8 cellular contexts compared by ENCODE assay signal in the genomic region with DNA sequence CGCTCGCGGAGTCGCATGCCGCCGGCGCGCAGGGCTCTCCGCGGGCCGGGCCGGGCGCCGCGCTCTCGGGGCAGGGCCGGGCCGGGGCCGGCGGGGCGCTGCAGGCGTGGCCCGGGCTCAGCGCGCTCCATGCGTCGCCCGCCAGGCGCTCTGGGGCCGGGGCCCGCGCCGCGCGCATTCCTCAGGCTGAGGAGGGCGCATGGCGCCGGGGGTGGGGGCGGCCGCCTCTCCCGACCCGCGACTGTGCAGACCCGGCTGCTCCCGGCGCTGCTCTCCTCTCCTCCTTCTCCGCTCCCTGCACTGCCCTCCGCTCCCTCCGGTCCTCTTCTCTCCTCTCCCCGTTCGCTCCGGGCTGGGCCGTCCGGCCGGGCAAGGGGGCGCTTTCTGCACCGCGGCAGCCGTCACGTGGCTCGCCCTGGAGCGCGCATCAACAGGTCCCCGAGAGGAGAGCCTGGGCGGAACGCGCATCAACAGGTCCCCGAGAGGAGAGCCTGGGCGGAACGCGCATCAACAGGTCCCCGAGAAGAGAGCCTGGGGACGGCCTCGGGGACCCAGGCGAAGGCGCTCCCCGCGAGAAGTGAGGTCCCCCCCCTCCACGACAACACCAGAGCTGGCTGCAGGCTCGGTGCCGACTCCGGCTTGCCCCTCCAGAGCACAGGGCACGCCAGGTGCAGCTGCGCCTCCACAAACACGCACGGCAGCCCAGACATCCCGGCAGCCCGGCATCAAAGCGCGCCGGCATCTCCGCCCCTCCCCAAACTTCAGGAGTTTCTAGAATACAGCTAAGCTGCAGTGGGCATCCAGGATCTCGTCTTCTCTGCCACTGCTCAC. TPM values are rescaled to one million over a fixed set of nuclear protein-coding genes. Genes with fewer than 3 reads are reported as not detected.
DNase-seq lines count a peak whose midpoint lies in the region; ATAC-seq and TF ChIP-seq lines count a peak whose summit lies in the region.

No MANE protein-coding gene starts in this region.

- peak in 6 of 10 experiments; percentile 9 to 50 (median 22) for DNase-seq in CD4-positive, alpha-beta T cell
- peak; percentile 55 for DNase-seq in SW480 (ENCODE audit: low spot score)
- peak; percentile 35 for DNase-seq in endothelial cell (ENCODE audit: low spot score)
- DNase-seq in natural killer cell treated with Interleukin-12 subunit alpha and Interleukin-12 subunit beta and Interleukin-15 and Interleukin-18, amount 100 ng/mL, for 72 hours (ENCODE audit: low spot score) = no peak
- no peak for DNase-seq in vagina (ENCODE audit: extremely low spot score in 2 of 2)
- DNase-seq in NCI-H1048 (lab: John Stamatoyannopoulos, UW) = no peak
- no peak for DNase-seq in CD1c-positive myeloid dendritic cell (ENCODE audit: extremely low spot score)

- no peak for TF ChIP-seq CTCF in CD4-positive, alpha-beta T cell (IDR thresholded peaks at IDR 0.05)
- TF ChIP-seq CTCF in endothelial cell (IDR thresholded peaks at IDR 0.05; ENCODE audit: unreplicated experiment) (no peak), vagina (IDR thresholded peaks at IDR 0.05) (no peak)

- intact Hi-C loops in CD4-positive, alpha-beta T cell (cut with DNase I, micrococcal nuclease) = no loop called here
- intact Hi-C loops in vagina (cut with DNase I) = no loop called here

- peak overlapping the region; percentile 87 for H3K4me3 Mint-ChIP-seq in CD4-positive, alpha-beta T cell
- peak overlapping the region; percentile 88 for H3K4me3 Mint-ChIP-seq in endothelial cell (ENCODE audit: unreplicated experiment)
- peak overlapping the region; percentile 22 for H3K4me3 Mint-ChIP-seq in natural killer cell treated with Interleukin-12 subunit alpha and Interleukin-12 subunit beta and Interleukin-15 and Interleukin-18, amount 100 ng/mL, for 72 hours

- peak; percentile 75 for ATAC-seq in CD4-positive, alpha-beta T cell (ENCODE audit: poor library complexity)
- ATAC-seq in natural killer cell treated with Interleukin-12 subunit alpha and Interleukin-12 subunit beta and Interleukin-15 and Interleukin-18, amount 100 ng/mL, for 72 hours = peak; percentile 36 to 41
- ATAC-seq in GM21529 (IDR thresholded peaks at IDR 0.05; ENCODE audit: unreplicated experiment) = no peak

- H3K4me1 ChIP-seq in vagina = peaks cover 22% of the 10 kb centered on the region

- H3K4me3 ChIP-seq in vagina = peak overlapping the region; percentile 45 to 51

- no peaks in the 10 kb centered on the region for H3K36me3 Mint-ChIP-seq in CD4-positive, alpha-beta T cell (ENCODE audit: low read depth)
- H3K36me3 Mint-ChIP-seq in endothelial cell (ENCODE audit: low read depth, unreplicated experiment) = peaks cover 20% of the 10 kb centered on the region
- H3K36me3 Mint-ChIP-seq in natural killer cell treated with Interleukin-12 subunit alpha and Interleukin-12 subunit beta and Interleukin-15 and Interleukin-18, amount 100 ng/mL, for 72 hours = no peaks in the 10 kb centered on the region

- H3K9me3 ChIP-seq in CD4-positive, alpha-beta T cell (ENCODE audit: control insufficient read depth, low read length) = no peaks in the 10 kb centered on the region
- no peaks in the 10 kb centered on the region for H3K9me3 ChIP-seq in vagina

- no peak overlapping the region for H3K27ac Mint-ChIP-seq in CD4-positive, alpha-beta T cell
- no peak overlapping the region for H3K27ac Mint-ChIP-seq in endothelial cell (ENCODE audit: unreplicated experiment)
- H3K27ac Mint-ChIP-seq in natural killer cell treated with Interleukin-12 subunit alpha and Interleukin-12 subunit beta and Interleukin-15 and Interleukin-18, amount 100 ng/mL, for 72 hours = no peak overlapping the region

- CTCF ChIA-PET in CD4-positive, alpha-beta T cell (lab: Charles Lee) = no interaction called here

- H3K27me3 ChIP-seq in CD4-positive, alpha-beta T cell (ENCODE audit: control insufficient read depth, insufficient read depth, low read length) = peaks cover 31% of the 10 kb centered on the region
- no peaks in the 10 kb centered on the region for H3K27me3 ChIP-seq in vagina

- no peaks in the 10 kb centered on the region for H3K9me3 Mint-ChIP-seq in CD4-positive, alpha-beta T cell
- H3K9me3 Mint-ChIP-seq in endothelial cell (ENCODE audit: unreplicated experiment) = no peaks in the 10 kb centered on the region
- no peaks in the 10 kb centered on the region for H3K9me3 Mint-ChIP-seq in natural killer cell treated with Interleukin-12 subunit alpha and Interleukin-12 subunit beta and Interleukin-15 and Interleukin-18, amount 100 ng/mL, for 72 hours

- H3K36me3 ChIP-seq in vagina = no peaks in the 10 kb centered on the region

- no peak overlapping the region for H3K27ac ChIP-seq in CD4-positive, alpha-beta T cell (ENCODE audit: low read depth, low read length)
- H3K27ac ChIP-seq in vagina = no peak overlapping the region

- peaks cover 47% of the 10 kb centered on the region for H3K27me3 Mint-ChIP-seq in CD4-positive, alpha-beta T cell
- peaks cover 16% of the 10 kb centered on the region for H3K27me3 Mint-ChIP-seq in endothelial cell (ENCODE audit: unreplicated experiment)
- peaks cover 20 to 23% of the 10 kb centered on the region in 2 donors for H3K27me3 Mint-ChIP-seq in natural killer cell treated with Interleukin-12 subunit alpha and Interleukin-12 subunit beta and Interleukin-15 and Interleukin-18, amount 100 ng/mL, for 72 hours

- POLR2A ChIA-PET in CD4-positive, alpha-beta T cell (lab: Charles Lee) = no interaction called here

- peaks cover 27% of the 10 kb centered on the region for H3K4me1 Mint-ChIP-seq in CD4-positive, alpha-beta T cell (ENCODE audit: low read depth)
- H3K4me1 Mint-ChIP-seq in endothelial cell (ENCODE audit: unreplicated experiment) = peaks cover 28% of the 10 kb centered on the region
- H3K4me1 Mint-ChIP-seq in natural killer cell treated with Interleukin-12 subunit alpha and Interleukin-12 subunit beta and Interleukin-15 and Interleukin-18, amount 100 ng/mL, for 72 hours (ENCODE audit: low read depth in 2 of 2) = peaks cover 8 to 10% of the 10 kb centered on the region in 2 donors

- no peak for TF ChIP-seq POLR2A in vagina (IDR thresholded peaks at IDR 0.05)

RNA-seq across cellular contexts. Expression of a gene that starts 12.9 kb away (rescaled TPM):
- 10 to 100 TPM; 12.1 to 14.0 TPM for total RNA-seq in CD4-positive, alpha-beta T cell
- total RNA-seq in endothelial cell (ENCODE audit: unreplicated experiment) (44.0 TPM), vagina (28.5 TPM)
- total RNA-seq in natural killer cell treated with Interleukin-12 subunit alpha and Interleukin-12 subunit beta and Interleukin-15 and Interleukin-18, amount 100 ng/mL, for 72 hours = 10 to 100 TPM; 12.0 to 38.8 TPM

RNA-seq across cellular contexts. Expression of a gene that starts 55.3 kb away (rescaled TPM):
- total RNA-seq in CD4-positive, alpha-beta T cell = 10 to 100 TPM; 53.5 to 53.9 TPM
- total RNA-seq in endothelial cell (ENCODE audit: unreplicated experiment) (47.2 TPM), vagina (30.9 TPM)
- 10 to 100 TPM; 45.8 to 69.6 TPM for total RNA-seq in natural killer cell treated with Interleukin-12 subunit alpha and Interleukin-12 subunit beta and Interleukin-15 and Interleukin-18, amount 100 ng/mL, for 72 hours

Comparison
In these comparisons a context has a peak if more than half of its experiments do, and no peak if none do; other contexts are left out.
1. DNase-seq: peak in CD4-positive, alpha-beta T cell (6 of 10), SW480 (single experiment) and endothelial cell (single experiment); none in natural killer cell treated with Interleukin-12 subunit alpha and Interleukin-12 subunit beta and Interleukin-15 and Interleukin-18, amount 100 ng/mL, for 72 hours (single experiment), vagina (0 of 2), NCI-H1048 (single experiment) and CD1c-positive myeloid dendritic cell (single experiment).
2. H3K4me3 Mint-ChIP-seq: peak in every context shown above with its lines; median percentile 88 in endothelial cell; 87 in CD4-positive, alpha-beta T cell; 22 in natural killer cell treated with Interleukin-12 subunit alpha and Interleukin-12 subunit beta and Interleukin-15 and Interleukin-18, amount 100 ng/mL, for 72 hours.